In the genomic region with DNA sequence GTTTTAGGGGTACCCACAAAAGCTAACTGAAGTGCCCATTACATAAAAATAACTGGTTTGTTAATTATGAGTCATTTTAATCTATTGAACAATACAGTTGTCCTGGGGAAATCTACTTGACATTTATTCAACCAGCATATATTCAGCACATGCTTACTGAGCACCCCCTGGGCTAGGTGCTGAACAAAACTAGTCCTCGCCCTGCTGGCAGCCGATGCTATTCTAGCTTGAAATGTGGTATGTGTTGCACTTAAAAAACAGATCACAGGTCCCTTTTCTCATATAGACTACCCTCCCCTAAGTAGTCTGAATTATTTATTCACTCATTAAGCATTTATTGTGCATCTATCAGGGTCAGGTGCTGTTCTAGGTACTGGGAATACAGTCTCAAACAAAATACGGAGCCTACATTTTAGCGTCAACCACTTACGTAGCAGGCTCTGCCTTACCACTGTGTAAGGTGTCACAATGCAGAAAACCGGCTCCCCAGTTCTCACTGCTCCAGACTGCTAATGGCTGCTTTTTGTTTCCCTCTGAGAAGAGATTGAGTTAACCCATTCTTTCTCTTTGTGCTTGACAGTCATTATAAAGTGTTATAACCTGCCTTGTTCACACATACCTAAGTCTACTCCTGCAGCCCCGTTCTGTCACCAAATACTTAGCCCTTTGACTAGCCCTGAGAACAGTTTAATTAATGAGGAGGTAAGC, we compare ENCODE assay signal across 33 cellular contexts. TPM values are rescaled to one million over a fixed set of nuclear protein-coding genes. Genes with fewer than 3 reads are reported as not detected.
"Had no signal": no experiment of that assay in that cellular context is flagged by ENCODE, and none has a peak within 500 bp of the region (broad histone marks: within the 10 kb centered on the region; RNA-seq: fewer than 3 reads in every experiment).

No MANE protein-coding gene starts in this region.

- H3K9me3 Mint-ChIP-seq: activated B cell treated with CpG ODN at 0.5 μM for 24 hours; activated CD8-positive, alpha-beta T cell treated with anti-CD3 and anti-CD28 coated beads for 36 hours; activated T-cell treated with anti-CD3 and anti-CD28 coated beads, Interleukin-2, amount 50 U/mL, for 4 hours; activated T-helper 17 cell treated with anti-CD3 and anti-CD28 coated beads, Interleukin-2, amount 50 U/mL, for 72 hours; central memory CD8-positive, alpha-beta T cell; effector memory CD8-positive, alpha-beta T cell had no signal

- FAIRE-seq: astrocyte, bronchial epithelial cell, colon, endometrium, endothelial cell of umbilical vein, frontal cortex had no signal

- H3K4me3 Mint-ChIP-seq: activated B cell treated with CpG ODN at 0.5 μM for 24 hours; activated CD8-positive, alpha-beta T cell treated with anti-CD3 and anti-CD28 coated beads for 36 hours; activated naive CD8-positive, alpha-beta T cell; activated T-cell treated with anti-CD3 and anti-CD28 coated beads, Interleukin-2, amount 50 U/mL, for 4 hours; activated T-helper 17 cell treated with anti-CD3 and anti-CD28 coated beads, Interleukin-2, amount 50 U/mL, for 72 hours; central memory CD8-positive, alpha-beta T cell; effector memory CD8-positive, alpha-beta T cell had no signal

- H3K36me3 ChIP-seq: brain microvascular endothelial cell had no signal

- H3K36me3 Mint-ChIP-seq: activated naive CD8-positive, alpha-beta T cell had no signal

- ATAC-seq: activated CD4-positive, CD25-positive, alpha-beta regulatory T cell treated with anti-CD3 and anti-CD28 coated beads, Interleukin-2, amount 50 U/mL, for 24 hours; activated CD8-positive, alpha-beta T cell treated with anti-CD3 and anti-CD28 coated beads for 36 hours; activated T-cell treated with anti-CD3 and anti-CD28 coated beads, Interleukin-2, amount 50 U/mL, for 4 hours; activated T-helper 17 cell treated with anti-CD3 and anti-CD28 coated beads, Interleukin-2, amount 50 U/mL, for 72 hours; effector memory CD8-positive, alpha-beta T cell had no signal

- DNase-seq: activated B cell treated with CpG ODN at 0.5 μM for 24 hours; activated CD4-positive, alpha-beta T cell treated with anti-CD3 and anti-CD28 coated beads for 48 hours; activated CD4-positive, alpha-beta T cell treated with anti-CD3 and anti-CD28 coated beads, Interleukin-2, amount 50 U/mL, for 1 hour; activated CD4-positive, alpha-beta T cell treated with anti-CD3 and anti-CD28 coated beads, Interleukin-2, amount 50 U/mL, for 48 hours; activated CD8-positive, alpha-beta memory T cell treated with anti-CD3 and anti-CD28 coated beads for 24 hours; activated CD8-positive, alpha-beta T cell treated with anti-CD3 and anti-CD28 coated beads for 36 hours; activated effector memory CD4-positive, alpha-beta T cell treated with Interleukin-2 at 50 U/mL for 16 hours; activated gamma-delta T cell treated with Interleukin-2 at 50 U/mL for 16 hours; activated naive CD4-positive, alpha-beta T cell treated with anti-CD3 and anti-CD28 coated beads, Interleukin-2, amount 50 U/mL, for 16 hours; activated naive CD4-positive, alpha-beta T cell treated with Interleukin-2 at 50 U/mL for 16 hours; activated T-cell treated with anti-CD3 and anti-CD28 coated beads, Interleukin-2, amount 50 U/mL, for 4 hours; amniotic stem cell; anterior cingulate cortex; brain microvascular endothelial cell; cortex of kidney; dermis blood vessel endothelial cell; effector CD4-positive, alpha-beta T cell; effector memory CD8-positive, alpha-beta T cell; foreskin fibroblast; head of caudate nucleus; T-helper 2 cell had no signal

- H3K27me3 Mint-ChIP-seq: activated B cell treated with CpG ODN at 0.5 μM for 24 hours; activated CD8-positive, alpha-beta T cell treated with anti-CD3 and anti-CD28 coated beads for 36 hours; activated naive CD8-positive, alpha-beta T cell; activated T-helper 17 cell treated with anti-CD3 and anti-CD28 coated beads, Interleukin-2, amount 50 U/mL, for 72 hours had no signal

- H3K27me3 ChIP-seq: brain microvascular endothelial cell had no signal

- H3K4me1 Mint-ChIP-seq: activated B cell treated with CpG ODN at 0.5 μM for 24 hours; activated T-helper 17 cell treated with anti-CD3 and anti-CD28 coated beads, Interleukin-2, amount 50 U/mL, for 72 hours; central memory CD8-positive, alpha-beta T cell had no signal

- H3K27ac ChIP-seq: brain microvascular endothelial cell, epithelial cell of prostate, VCaP had no signal

- H3K27ac Mint-ChIP-seq: activated B cell treated with CpG ODN at 0.5 μM for 24 hours; activated CD8-positive, alpha-beta T cell treated with anti-CD3 and anti-CD28 coated beads for 36 hours; activated naive CD8-positive, alpha-beta T cell; activated T-helper 17 cell treated with anti-CD3 and anti-CD28 coated beads, Interleukin-2, amount 50 U/mL, for 72 hours; effector memory CD8-positive, alpha-beta T cell had no signal

RNA-seq across cellular contexts. Expression of gene ADCY10, which starts 57.1 kb away (rescaled TPM):
- total RNA-seq: activated T-cell treated with anti-CD3 and anti-CD28 coated beads, Interleukin-2, amount 50 U/mL, for 4 hours; endothelial cell of umbilical vein had no signal
- polyA plus RNA-seq: endothelial cell of umbilical vein had no signal
